2 cellular contexts compared by ENCODE assay signal in the genomic region with DNA sequence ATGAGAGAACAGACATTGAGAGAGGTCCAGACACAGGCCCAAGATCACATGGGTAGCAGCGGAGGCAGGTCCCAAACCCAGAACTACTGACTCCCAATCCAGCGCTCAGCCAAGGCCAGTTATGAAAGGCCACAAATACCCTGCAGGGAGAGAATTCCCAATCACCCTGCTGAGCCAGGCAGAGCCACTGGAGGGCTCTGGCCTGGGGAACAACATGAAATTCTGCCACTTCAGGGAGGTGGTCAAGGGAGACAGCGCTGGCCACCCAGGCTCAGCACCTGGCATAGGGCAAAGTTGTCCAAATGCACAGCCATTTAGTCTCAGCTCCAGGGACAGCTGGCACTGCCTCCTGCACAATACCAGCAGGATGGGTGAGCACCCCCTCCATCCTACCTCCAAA.
TF ChIP-seq lines count a peak whose summit lies in the region.

No MANE protein-coding gene starts in this region.

TF ChIP-seq in HEK293, 187 proteins besides CTCF, POLR2A, EP300 and RAD21 (continued from another document):
- TF ChIP-seq, protein P1, sequence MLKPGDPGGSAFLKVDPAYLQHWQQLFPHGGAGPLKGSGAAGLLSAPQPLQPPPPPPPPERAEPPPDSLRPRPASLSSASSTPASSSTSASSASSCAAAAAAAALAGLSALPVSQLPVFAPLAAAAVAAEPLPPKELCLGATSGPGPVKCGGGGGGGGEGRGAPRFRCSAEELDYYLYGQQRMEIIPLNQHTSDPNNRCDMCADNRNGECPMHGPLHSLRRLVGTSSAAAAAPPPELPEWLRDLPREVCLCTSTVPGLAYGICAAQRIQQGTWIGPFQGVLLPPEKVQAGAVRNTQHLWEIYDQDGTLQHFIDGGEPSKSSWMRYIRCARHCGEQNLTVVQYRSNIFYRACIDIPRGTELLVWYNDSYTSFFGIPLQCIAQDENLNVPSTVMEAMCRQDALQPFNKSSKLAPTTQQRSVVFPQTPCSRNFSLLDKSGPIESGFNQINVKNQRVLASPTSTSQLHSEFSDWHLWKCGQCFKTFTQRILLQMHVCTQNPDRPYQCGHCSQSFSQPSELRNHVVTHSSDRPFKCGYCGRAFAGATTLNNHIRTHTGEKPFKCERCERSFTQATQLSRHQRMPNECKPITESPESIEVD (tag by site-specific recombination; IDR thresholded peaks at IDR 0.05): no peak

TF ChIP-seq in SK-N-SH, 30 proteins besides CTCF, POLR2A, EP300 and RAD21 (continued from another document):
- TF ChIP-seq REST (IDR thresholded peaks at IDR 0.05; ENCODE audit: low read depth, low read length): no peak
